Comparison of ENCODE assay signal across 1 cellular context in genomic region chr18:11999431-11999830, GRCh38.
TF ChIP-seq lines count a peak whose summit lies in the region.

No MANE protein-coding gene starts in this region.

TF ChIP-seq in SK-N-SH treated with all-trans-retinoic acid at 6 μM for 48 hours, 23 proteins besides CTCF, POLR2A, EP300 and RAD21 (continued from another document):
- TF ChIP-seq TSHZ2 (CRISPR knock-in tag; IDR thresholded peaks at IDR 0.05), result no peak
- TF ChIP-seq TCF4 (CRISPR knock-in tag; IDR thresholded peaks at IDR 0.05; ENCODE audit: borderline replicate concordance), result no peak
- TF ChIP-seq ISL1 (CRISPR knock-in tag; IDR thresholded peaks at IDR 0.05), result no peak
- TF ChIP-seq PATZ1 (CRISPR knock-in tag; IDR thresholded peaks at IDR 0.05; ENCODE audit: borderline replicate concordance), result no peak
